Comparison of ENCODE assay signal across 8 cellular contexts in genomic region chr19:8391274-8392016, GRCh38. TPM values are rescaled to one million over a fixed set of nuclear protein-coding genes. Genes with fewer than 3 reads are reported as not detected.
DNase-seq lines count a peak whose midpoint lies in the region; ATAC-seq lines count a peak whose summit lies in the region.

No MANE protein-coding gene starts in this region.

- no peaks in the 10 kb centered on the region for H3K27me3 ChIP-seq in ACC112 (ENCODE audit: insufficient read depth, low read length)
- H3K27me3 ChIP-seq in naive thymus-derived CD4-positive, alpha-beta T cell (ENCODE audit: control insufficient read depth in 2 of 2, insufficient read depth in 2 of 2, low read length in 2 of 2) = no peaks in the 10 kb centered on the region

- H3K4me3 ChIP-seq in ACC112 (ENCODE audit: low read depth, low read length) = peak overlapping the region; percentile 98
- no peak overlapping the region for H3K4me3 ChIP-seq in naive thymus-derived CD4-positive, alpha-beta T cell (ENCODE audit: low read length)

- intact Hi-C loops in naive thymus-derived CD4-positive, alpha-beta T cell (cut with micrococcal nuclease) = loop anchor here (2.0 to 5.0 kb wide), 4 partner anchors 49 to 469 kb away; partner anchors contain the start of genes KANK3 (in 2 of the 2), CERS4 (in 1 of the 2) and SNAPC2 (in 1 of the 2)

- H3K9me3 Mint-ChIP-seq in IgD-negative memory B cell = peaks cover 0 to 2% (median 0%) of the 10 kb centered on the region in 3 donors
- H3K9me3 Mint-ChIP-seq in naive thymus-derived CD4-positive, alpha-beta T cell = peaks cover 0 to 4% (median 0%) of the 10 kb centered on the region in 11 donors

- H2AFZ ChIP-seq in ACC112 (ENCODE audit: low read length, unreplicated experiment) = no peak overlapping the region

- H3K4me1 Mint-ChIP-seq in IgD-negative memory B cell = peaks cover 4 to 17% (median 15%) of the 10 kb centered on the region in 3 donors
- H3K4me1 Mint-ChIP-seq in naive thymus-derived CD4-positive, alpha-beta T cell = peaks cover 22 to 47% (median 34%) of the 10 kb centered on the region in 7 donors

- H3K27ac Mint-ChIP-seq in IgD-negative memory B cell = peak overlapping the region in 2 of 3 donors; percentile 71 to 89
- H3K27ac Mint-ChIP-seq in naive thymus-derived CD4-positive, alpha-beta T cell = peak overlapping the region; percentile 36 to 94 (median 85)

- H3K36me3 ChIP-seq in ACC112 (ENCODE audit: insufficient read depth, low read length) = no peaks in the 10 kb centered on the region
- H3K36me3 ChIP-seq in naive thymus-derived CD4-positive, alpha-beta T cell (ENCODE audit: control insufficient read depth in 2 of 3, insufficient read depth in 3 of 3, low read length in 3 of 3) = peaks cover 0 to 8% (median 0%) of the 10 kb centered on the region in 3 experiments

- peaks cover 15% of the 10 kb centered on the region for H3K4me1 ChIP-seq in ACC112 (ENCODE audit: control insufficient read depth, insufficient read depth, low read length, unreplicated experiment)
- peaks cover 4 to 8% of the 10 kb centered on the region in 2 donors for H3K4me1 ChIP-seq in naive thymus-derived CD4-positive, alpha-beta T cell (ENCODE audit: control insufficient read depth in 2 of 2, insufficient read depth in 2 of 2, low read length in 2 of 2)

- POLR2A ChIA-PET in naive thymus-derived CD4-positive, alpha-beta T cell (lab: Charles Lee) = interaction anchor here (0.5 to 2.1 kb wide), 5 partner anchors 10 to 115 kb away, joined by 3 to 17 read pairs (median 3); partner anchors contain the start of genes HNRNPM and MARCHF2

- no peaks in the 10 kb centered on the region for H3K27me3 Mint-ChIP-seq in IgD-negative memory B cell
- H3K27me3 Mint-ChIP-seq in naive thymus-derived CD4-positive, alpha-beta T cell = no peaks in the 10 kb centered on the region

- H3K27ac ChIP-seq in ACC112 (ENCODE audit: low read depth, low read length) (no peak overlapping the region), cingulate gyrus (ENCODE audit: low read depth, low read length) (peak overlapping the region; percentile 87)
- peak overlapping the region; percentile 98 for H3K27ac ChIP-seq in naive thymus-derived CD4-positive, alpha-beta T cell (ENCODE audit: low read depth, low read length)

- ATAC-seq in naive thymus-derived CD4-positive, alpha-beta T cell = no peak
- ATAC-seq in HG02870 (IDR thresholded peaks at IDR 0.05; ENCODE audit: unreplicated experiment) = no peak

- CTCF ChIA-PET in naive thymus-derived CD4-positive, alpha-beta T cell (lab: Charles Lee) = interaction anchor here (0.6 to 0.8 kb wide), 3 partner anchors 19 to 216 kb away, joined by 3 read pairs; no protein-coding TSS in a partner anchor

- peaks cover 36% of the 10 kb centered on the region for H3K79me2 ChIP-seq in ACC112 (ENCODE audit: control insufficient read depth, insufficient read depth, low read length, unreplicated experiment)

- no peaks in the 10 kb centered on the region for H3K36me3 Mint-ChIP-seq in IgD-negative memory B cell
- peaks cover 0 to 14% (median 4%) of the 10 kb centered on the region in 5 donors for H3K36me3 Mint-ChIP-seq in naive thymus-derived CD4-positive, alpha-beta T cell

- DNase-seq in naive thymus-derived CD4-positive, alpha-beta T cell = no peak
- DNase-seq in COLO829 (ENCODE audit: low spot score) = no peak
- no peak for DNase-seq in kidney tubule cell (ENCODE audit: low spot score)
- DNase-seq in NCI-H2029 treated with DMSO at 0.1 percent for 48 hours (lab: John Stamatoyannopoulos, UW) = no peak

- H3K4me3 Mint-ChIP-seq in IgD-negative memory B cell = peak overlapping the region; percentile 75 to 98 (median 85)
- peak overlapping the region; percentile 81 to 98 (median 89) for H3K4me3 Mint-ChIP-seq in naive thymus-derived CD4-positive, alpha-beta T cell

- no peaks in the 10 kb centered on the region for H3K9me3 ChIP-seq in naive thymus-derived CD4-positive, alpha-beta T cell (ENCODE audit: control insufficient read depth in 2 of 3, low read length in 3 of 3)

RNA-seq across cellular contexts. Expression of gene RAB11B, which starts 1.3 kb away (rescaled TPM):
- polyA plus RNA-seq in IgD-negative memory B cell = 96.8 TPM
- total RNA-seq in naive thymus-derived CD4-positive, alpha-beta T cell = 100 to 1,000 TPM in 3 of 5 experiments, 10 to 100 TPM in 2; 77.4 to 113 (median 103) TPM
- polyA plus RNA-seq in naive thymus-derived CD4-positive, alpha-beta T cell = 10 to 100 TPM; 53.1 to 63.8 TPM

RNA-seq across cellular contexts. Expression of gene MARCHF2, which starts 21.7 kb away (rescaled TPM):
- polyA plus RNA-seq in IgD-negative memory B cell = 35.9 TPM
- 10 to 100 TPM; 18.0 to 42.1 (median 23.4) TPM for total RNA-seq in naive thymus-derived CD4-positive, alpha-beta T cell
- 10 to 100 TPM; 23.2 to 41.4 TPM for polyA plus RNA-seq in naive thymus-derived CD4-positive, alpha-beta T cell

RNA-seq across cellular contexts. Expression of gene ANGPTL4, which starts 27.5 kb away (rescaled TPM):
- not detected for polyA plus RNA-seq in IgD-negative memory B cell
- total RNA-seq in naive thymus-derived CD4-positive, alpha-beta T cell = 1 to 10 TPM in 1 of 5 experiments, not detected in 4; 1.1 TPM
- polyA plus RNA-seq in naive thymus-derived CD4-positive, alpha-beta T cell = not detected

RNA-seq across cellular contexts. Expression of gene KANK3, which starts 48.4 kb away (rescaled TPM):
- polyA plus RNA-seq in IgD-negative memory B cell = not detected
- 1 to 10 TPM; 1.3 to 4.4 (median 1.8) TPM for total RNA-seq in naive thymus-derived CD4-positive, alpha-beta T cell
- under 1 TPM; 0.52 to 0.72 TPM for polyA plus RNA-seq in naive thymus-derived CD4-positive, alpha-beta T cell

RNA-seq across cellular contexts. Expression of gene HNRNPM, which starts 53.3 kb away (rescaled TPM):
- polyA plus RNA-seq in IgD-negative memory B cell = 210 TPM
- total RNA-seq in naive thymus-derived CD4-positive, alpha-beta T cell = 100 to 1,000 TPM; 175 to 280 (median 272) TPM
- 100 to 1,000 TPM; 210 to 378 TPM for polyA plus RNA-seq in naive thymus-derived CD4-positive, alpha-beta T cell
